29 cellular contexts compared by ENCODE assay signal in genomic region chr11:11420512-11420911, GRCh38.
DNase-seq lines count a peak whose midpoint lies in the region; ATAC-seq lines count a peak whose summit lies in the region.
"Had no signal": no experiment of that assay in that cellular context is flagged by ENCODE, and none has a peak within 500 bp of the region (broad histone marks: within the 10 kb centered on the region; RNA-seq: fewer than 3 reads in every experiment).

No MANE protein-coding gene starts in this region.

- DNase-seq in NCI-H2196 (lab: John Stamatoyannopoulos, UW; ENCODE audit: unreplicated experiment) (peak; percentile 30), NCI-H2196 treated with DMSO at 0.1 percent for 48 hours (lab: John Stamatoyannopoulos, UW; ENCODE audit: unreplicated experiment) (no peak), NCI-H345 treated with DMSO at 0.1 percent for 48 hours (lab: John Stamatoyannopoulos, UW; ENCODE audit: unreplicated experiment) (peak; percentile 12), dermis microvascular lymphatic vessel endothelial cell (ENCODE audit: low read depth in 2 of 2) (peak; percentile 14 to 84), neuronal stem cell (ENCODE audit: low spot score) (no peak), SJCRH30 (no peak), NCI-H1694 treated with DMSO at 0.1 percent for 48 hours (lab: John Stamatoyannopoulos, UW) (no peak)
- DNase-seq: activated CD8-positive, alpha-beta T cell treated with anti-CD3 and anti-CD28 coated beads, Interleukin-2, amount 10 ng/mL, durations not matched to agents 7 days and 5 days; activated effector memory CD4-positive, alpha-beta T cell treated with Interleukin-2 at 50 U/mL for 16 hours; activated T-cell treated with anti-CD3 and anti-CD28 coated beads for 4 hours; anterior cingulate cortex; CD4-positive, alpha-beta memory T cell; DMS153; IMR-90; naive B cell; NCI-H1105; NCI-H510A treated with DMSO at 0.1 percent for 48 hours; nucleus accumbens; psoas muscle; stimulated activated naive CD8-positive, alpha-beta T cell treated with anti-CD3 and anti-CD28 coated beads, Interleukin-15, Interleukin-2, amounts not matched to agents 100 U/mL and 50 U/mL, for 24 hours; T-helper 1 cell; testis had no signal

- no peaks in the 10 kb centered on the region for H3K79me1 ChIP-seq in neuronal stem cell (ENCODE audit: low read depth, low read length)

- H2BK120ac ChIP-seq in neuronal stem cell (ENCODE audit: low read depth, low read length) = no peak overlapping the region

- H2BK12ac ChIP-seq in neuronal stem cell (ENCODE audit: low read length) = no peak overlapping the region

- H2AK5ac ChIP-seq in neuronal stem cell (ENCODE audit: low read depth, low read length) = no peak overlapping the region

- H3K27ac ChIP-seq in neuronal stem cell (replicated peaks; ENCODE audit: low read length) (no peak overlapping the region), SJCRH30 (no peak overlapping the region)
- H3K27ac ChIP-seq: A549, cardiac muscle cell, coronary artery, psoas muscle had no signal

- H4K8ac ChIP-seq in neuronal stem cell (ENCODE audit: low read depth, low read length) = no peak overlapping the region

- H3K9me3 ChIP-seq in neuronal stem cell (replicated peaks in 1 of 2; ENCODE audit: control insufficient read depth in 2 of 2, insufficient read depth in 1 of 2, low read depth in 1 of 2, low read length in 2 of 2) (no peaks in the 10 kb centered on the region), SJCRH30 (replicated peaks) (no peaks in the 10 kb centered on the region)
- H3K9me3 ChIP-seq: A549, HAP-1, psoas muscle, testis had no signal

- no peak overlapping the region for H3K4ac ChIP-seq in neuronal stem cell (ENCODE audit: low read length)

- H3K18ac ChIP-seq in neuronal stem cell (ENCODE audit: low read length) = peak overlapping the region; percentile 18

- no peak overlapping the region for H3K23ac ChIP-seq in neuronal stem cell (ENCODE audit: low read depth, low read length, poor library complexity)

- peaks cover 0 to 23% of the 10 kb centered on the region in 2 donors for H3K4me1 ChIP-seq in neuronal stem cell (ENCODE audit: control insufficient read depth in 2 of 2, insufficient read depth in 1 of 2, low read depth in 1 of 2, low read length in 2 of 2)
- H3K4me1 ChIP-seq in SJCRH30 = peaks cover 38% of the 10 kb centered on the region
- H3K4me1 ChIP-seq: HAP-1 had no signal

- H3K36me3 ChIP-seq in neuronal stem cell (replicated peaks in 1 of 2; ENCODE audit: control insufficient read depth in 2 of 2, insufficient read depth in 2 of 2, low read length in 2 of 2) = peaks cover 0 to 2% of the 10 kb centered on the region in 2 donors
- H3K36me3 ChIP-seq in SJCRH30 = no peaks in the 10 kb centered on the region
- H3K36me3 ChIP-seq: cardiac muscle cell, HAP-1 had no signal

- H2BK5ac ChIP-seq in neuronal stem cell (ENCODE audit: low read length) = no peak overlapping the region

- H2AFZ ChIP-seq in neuronal stem cell (ENCODE audit: low read length) = no peak overlapping the region

- ATAC-seq in GM19463 (IDR thresholded peaks at IDR 0.05; ENCODE audit: unreplicated experiment) = no peak
- ATAC-seq: A549; activated CD8-positive, alpha-beta T cell treated with anti-CD3 and anti-CD28 coated beads, Interleukin-2, amount 10 ng/mL, durations not matched to agents 7 days and 5 days; left lobe of liver; psoas muscle; stimulated activated naive CD8-positive, alpha-beta T cell treated with anti-CD3 and anti-CD28 coated beads, Interleukin-15, Interleukin-2, amounts not matched to agents 100 U/mL and 50 U/mL, for 24 hours had no signal

- H3K27me3 ChIP-seq in neuronal stem cell (ENCODE audit: control insufficient read depth in 3 of 3, insufficient read depth in 3 of 3, low read depth in 1 of 3, low read length in 3 of 3) (peaks cover 0 to 2% (median 0%) of the 10 kb centered on the region in 3 experiments), SJCRH30 (no peaks in the 10 kb centered on the region)
- H3K27me3 ChIP-seq: testis had no signal

- H3K4me2 ChIP-seq in neuronal stem cell (ENCODE audit: insufficient read depth, low read length, poor library complexity, severe bottlenecking) = no peak overlapping the region
- H3K4me2 ChIP-seq: A549 had no signal

- no peak overlapping the region for H4K91ac ChIP-seq in neuronal stem cell (ENCODE audit: low read depth, low read length, poor library complexity)

- H3K14ac ChIP-seq in neuronal stem cell (ENCODE audit: low read length) = no peak overlapping the region

- H3K9ac ChIP-seq in neuronal stem cell (ENCODE audit: low read depth, low read length, poor library complexity) = peak overlapping the region; percentile 46

- no peak overlapping the region for H3K4me3 ChIP-seq in neuronal stem cell (ENCODE audit: low read length in 2 of 2)
- no peak overlapping the region for H3K4me3 ChIP-seq in SJCRH30
- H3K4me3 ChIP-seq: A549, cardiac muscle cell, coronary artery, HAP-1, psoas muscle, skin epidermis, testis had no signal

- no peak overlapping the region for H2BK15ac ChIP-seq in neuronal stem cell (ENCODE audit: low read length)

Comparison
In these comparisons a context has a peak if more than half of its experiments do, and no peak if none do; other contexts are left out.
1. DNase-seq: peak in NCI-H2196 (single experiment), NCI-H345 treated with DMSO at 0.1 percent for 48 hours (single experiment) and dermis microvascular lymphatic vessel endothelial cell (2 of 2); none in NCI-H2196 treated with DMSO at 0.1 percent for 48 hours (single experiment), neuronal stem cell (single experiment), SJCRH30 (0 of 2) and NCI-H1694 treated with DMSO at 0.1 percent for 48 hours (single experiment).